Comparison of ENCODE assay signal across 16 cellular contexts in genomic region chr19:37920591-37921450, GRCh38. TPM values are rescaled to one million over a fixed set of nuclear protein-coding genes. Genes with fewer than 3 reads are reported as not detected.
A peak's percentile ranks its signal among the peaks of the same experiment; 100 is the strongest.
DNase-seq lines count a peak whose midpoint lies in the region; ATAC-seq and TF ChIP-seq lines count a peak whose summit lies in the region.
"Had no signal": no experiment of that assay in that cellular context is flagged by ENCODE, and none has a peak within 500 bp of the region (broad histone marks: within the 10 kb centered on the region; RNA-seq: fewer than 3 reads in every experiment).

No MANE protein-coding gene starts in this region.

- DNase-seq in NCI-H2029 treated with DMSO at 0.1 percent for 48 hours (lab: John Stamatoyannopoulos, UW) (peak; percentile 15), NCI-H2029 (lab: John Stamatoyannopoulos, UW) (no peak), NCI-H510A (lab: John Stamatoyannopoulos, UW) (peak; percentile 14), endodermal cell (no peak), NCI-H524 treated with DMSO at 0.1 percent for 48 hours (lab: John Stamatoyannopoulos, UW) (no peak), NCI-H524 (lab: John Stamatoyannopoulos, UW) (no peak)
- no peak for DNase-seq in stimulated activated naive B cell treated with anti-CD40 and anti-IgM and Interleukin-4, amounts not matched to agents 10 μg/mL and 1 μg/mL and 100 μg/mL, for 72 hours
- no peak for DNase-seq in activated naive CD4-positive, alpha-beta T cell treated with anti-CD3 and anti-CD28 coated beads, Interleukin-2, amount 50 U/mL, for 16 hours
- DNase-seq: activated naive CD4-positive, alpha-beta T cell treated with anti-CD3 and anti-CD28 coated beads for 36 hours; erythroblast; kidney glomerular epithelial cell; natural killer cell; NCI-H1105; NCI-H774; SHP77 treated with DMSO at 0.1 percent for 48 hours had no signal

- H3K4me3 Mint-ChIP-seq in endodermal cell: no peak overlapping the region
- H3K4me3 Mint-ChIP-seq in stimulated activated naive B cell treated with anti-CD40 and anti-IgM and Interleukin-4, amounts not matched to agents 10 μg/mL and 1 μg/mL and 100 μg/mL, for 72 hours: peak overlapping the region; percentile 76 to 86
- H3K4me3 Mint-ChIP-seq: activated naive CD4-positive, alpha-beta T cell treated with anti-CD3 and anti-CD28 coated beads for 36 hours; natural killer cell had no signal

- no peaks in the 10 kb centered on the region for H3K27me3 ChIP-seq in endodermal cell (ENCODE audit: control insufficient read depth, insufficient read depth, low read length, poor library complexity, severe bottlenecking)

- H3K27me3 Mint-ChIP-seq in endodermal cell (ENCODE audit: insufficient read depth): no peaks in the 10 kb centered on the region
- H3K27me3 Mint-ChIP-seq in stimulated activated naive B cell treated with anti-CD40 and anti-IgM and Interleukin-4, amounts not matched to agents 10 μg/mL and 1 μg/mL and 100 μg/mL, for 72 hours: no peaks in the 10 kb centered on the region

- no peaks in the 10 kb centered on the region for H3K4me1 ChIP-seq in endodermal cell (ENCODE audit: control insufficient read depth, insufficient read depth, low read length)

- no peaks in the 10 kb centered on the region for H3K4me1 Mint-ChIP-seq in endodermal cell
- H3K4me1 Mint-ChIP-seq in stimulated activated naive B cell treated with anti-CD40 and anti-IgM and Interleukin-4, amounts not matched to agents 10 μg/mL and 1 μg/mL and 100 μg/mL, for 72 hours: peaks cover 38 to 85% of the 10 kb centered on the region in 2 donors

- H3K9me3 Mint-ChIP-seq in endodermal cell: peaks cover 2% of the 10 kb centered on the region
- peaks cover 0 to 8% of the 10 kb centered on the region in 2 donors for H3K9me3 Mint-ChIP-seq in stimulated activated naive B cell treated with anti-CD40 and anti-IgM and Interleukin-4, amounts not matched to agents 10 μg/mL and 1 μg/mL and 100 μg/mL, for 72 hours
- H3K9me3 Mint-ChIP-seq: activated naive CD4-positive, alpha-beta T cell treated with anti-CD3 and anti-CD28 coated beads for 36 hours; natural killer cell had no signal

- no peaks in the 10 kb centered on the region for H3K9me3 ChIP-seq in endodermal cell (ENCODE audit: control insufficient read depth, low read length)

- 81 to 94% methylated on average over 13 to 21 of the region's 23 CpGs for WGBS in endodermal cell (ENCODE audit: insufficient coverage in 1 of 2, insufficient read length in 1 of 2), 2 experiments

- H3K4me3 ChIP-seq in endodermal cell (ENCODE audit: low read length): no peak overlapping the region

- peak; percentile 44 to 49 for ATAC-seq in stimulated activated naive B cell treated with anti-CD40 and anti-IgM and Interleukin-4, amounts not matched to agents 10 μg/mL and 1 μg/mL and 100 μg/mL, for 72 hours (replicated peaks)
- ATAC-seq: natural killer cell had no signal

- H3K27ac ChIP-seq in endodermal cell (ENCODE audit: low read depth, low read length): peak overlapping the region; percentile 63

- TF ChIP-seq CTCF in endodermal cell (conservative IDR thresholded peaks at IDR 0.05): no peak

- peaks cover 3% of the 10 kb centered on the region for H3K36me3 ChIP-seq in endodermal cell (ENCODE audit: control insufficient read depth, insufficient read depth, low read length)

- H3K9ac ChIP-seq in endodermal cell (ENCODE audit: extremely low read depth, low read length, poor library complexity, severe bottlenecking): no peak overlapping the region

- peak overlapping the region; percentile 21 for H3K27ac Mint-ChIP-seq in endodermal cell
- peak overlapping the region; percentile 94 for H3K27ac Mint-ChIP-seq in stimulated activated naive B cell treated with anti-CD40 and anti-IgM and Interleukin-4, amounts not matched to agents 10 μg/mL and 1 μg/mL and 100 μg/mL, for 72 hours
- H3K27ac Mint-ChIP-seq: activated naive CD4-positive, alpha-beta T cell treated with anti-CD3 and anti-CD28 coated beads for 36 hours; natural killer cell had no signal

- H3K36me3 Mint-ChIP-seq in endodermal cell (ENCODE audit: low read depth): peaks cover 30% of the 10 kb centered on the region
- H3K36me3 Mint-ChIP-seq in stimulated activated naive B cell treated with anti-CD40 and anti-IgM and Interleukin-4, amounts not matched to agents 10 μg/mL and 1 μg/mL and 100 μg/mL, for 72 hours: peaks cover 45 to 47% of the 10 kb centered on the region in 2 donors
- H3K36me3 Mint-ChIP-seq: natural killer cell had no signal

RNA-seq across cellular contexts. Expression of gene SIPA1L3, which starts 13.8 kb away (rescaled TPM):
- total RNA-seq in endodermal cell: 10 to 100 TPM; 42.8 to 48.2 TPM
- 11.8 TPM for polyA plus RNA-seq in endodermal cell (2013, experiment 1 of 2)
- 11.8 TPM for polyA plus RNA-seq in endodermal cell (2013, experiment 2 of 2)

RNA-seq across cellular contexts. Expression of gene WDR87, which starts 14.4 kb away (rescaled TPM):
- total RNA-seq in endodermal cell: not detected
- polyA plus RNA-seq in endodermal cell (2013, experiment 1 of 2): not detected
- polyA plus RNA-seq in endodermal cell (2013, experiment 2 of 2): not detected
- total RNA-seq: A172; activated naive CD4-positive, alpha-beta T cell treated with anti-CD3 and anti-CD28 coated beads for 36 hours; natural killer cell had no signal

Comparison
In these comparisons a context has a peak if more than half of its experiments do, and no peak if none do; other contexts are left out.
1. DNase-seq: peak in NCI-H2029 treated with DMSO at 0.1 percent for 48 hours (single experiment) and NCI-H510A (single experiment); none in NCI-H2029 (single experiment), endodermal cell (single experiment), stimulated activated naive B cell treated with anti-CD40 and anti-IgM and Interleukin-4, amounts not matched to agents 10 μg/mL and 1 μg/mL and 100 μg/mL, for 72 hours (single experiment), NCI-H524 treated with DMSO at 0.1 percent for 48 hours (single experiment), activated naive CD4-positive, alpha-beta T cell treated with anti-CD3 and anti-CD28 coated beads, Interleukin-2, amount 50 U/mL, for 16 hours (single experiment) and NCI-H524 (0 of 2).